28 cellular contexts compared by ENCODE assay signal in genomic region chr18:64851796-64852195, GRCh38.
DNase-seq lines count a peak whose midpoint lies in the region; ATAC-seq and TF ChIP-seq lines count a peak whose summit lies in the region.
"Had no signal": no experiment of that assay in that cellular context is flagged by ENCODE, and none has a peak within 500 bp of the region (broad histone marks: within the 10 kb centered on the region; RNA-seq: fewer than 3 reads in every experiment).

No MANE protein-coding gene starts in this region.

- H3K4me3 Mint-ChIP-seq in MCF 10A (ENCODE audit: unreplicated experiment), result no peak overlapping the region
- H3K4me3 Mint-ChIP-seq: CD4-positive, alpha-beta memory T cell had no signal

- H3K9me3 Mint-ChIP-seq in MCF 10A (ENCODE audit: unreplicated experiment), result no peaks in the 10 kb centered on the region

- peaks cover 24% of the 10 kb centered on the region for H3K27me3 Mint-ChIP-seq in MCF 10A (ENCODE audit: insufficient read depth, unreplicated experiment)
- H3K27me3 Mint-ChIP-seq: CD4-positive, alpha-beta memory T cell had no signal

- peak; percentile 13 to 48 for DNase-seq in NCI-H446 (lab: John Stamatoyannopoulos, UW)
- peak; percentile 86 for DNase-seq in SK-MEL-5 (ENCODE audit: low read depth, low spot score)
- DNase-seq in foreskin keratinocyte, result peak; percentile 28 to 60
- no peak for DNase-seq in NK-92 (lab: John Stamatoyannopoulos, UW; ENCODE audit: unreplicated experiment)
- no peak for DNase-seq in MCF 10A (ENCODE audit: unreplicated experiment)
- DNase-seq in 8988T, result no peak
- DNase-seq: Caco-2; CD4-positive, alpha-beta memory T cell; DMS 273 treated with DMSO at 0.1 percent for 48 hours; DMS79; EL; GDM1; HCEC 1CT; Karpas-422; NCI-H1436; NCI-H187; NCI-H2081 treated with DMSO at 0.1 percent for 48 hours; NCI-H2171; NCI-H226; NCI-H524; NCI-H748 treated with DMSO at 0.1 percent for 48 hours; NK-92 treated with Interleukin-12 subunit alpha and Interleukin-12 subunit beta, amount 100 ng/mL, for 24 hours; SHP77 treated with DMSO at 0.1 percent for 48 hours had no signal

- intact Hi-C loops in MCF 10A (cut with micrococcal nuclease), result no loop called here

- POLR2A ChIA-PET in MCF 10A (lab: Yijun Ruan, JAX), result no interaction called here

- in situ Hi-C loops in SK-MEL-5 (cut with HindIII; ENCODE audit: low pct_unique_long_range_greater_than_20kb, low sequenced_read_pairs), result no loop called here

- no peaks in the 10 kb centered on the region for H3K36me3 Mint-ChIP-seq in MCF 10A (ENCODE audit: insufficient read depth, unreplicated experiment)
- H3K36me3 Mint-ChIP-seq: CD4-positive, alpha-beta memory T cell had no signal

- no peaks in the 10 kb centered on the region for H3K4me1 Mint-ChIP-seq in MCF 10A (ENCODE audit: insufficient read depth, unreplicated experiment)
- H3K4me1 Mint-ChIP-seq: CD4-positive, alpha-beta memory T cell had no signal

- TF ChIP-seq CTCF in foreskin keratinocyte (conservative IDR thresholded peaks at IDR 0.05) (no peak), MCF 10A (IDR thresholded peaks at IDR 0.05; ENCODE audit: unreplicated experiment) (no peak)

- BruUV-seq in MCF 10A (replicated peaks; lab: Mats Ljungman, UMichigan), result no TSS peak

- H3K27ac ChIP-seq in foreskin keratinocyte, result no peak overlapping the region
- H3K27ac ChIP-seq: RWPE1, SK-N-MC had no signal

- CTCF ChIA-PET in MCF 10A (lab: Yijun Ruan, JAX), result interaction anchor here (0.6 kb wide), 2 partner anchors 193 to 897 kb away, joined by 3 to 4 read pairs; no protein-coding TSS in a partner anchor

- H3K27ac Mint-ChIP-seq in MCF 10A (ENCODE audit: low read depth, unreplicated experiment), result no peak overlapping the region
- H3K27ac Mint-ChIP-seq: CD4-positive, alpha-beta memory T cell had no signal

- ATAC-seq in foreskin keratinocyte (peak; percentile 71), HG03520 (IDR thresholded peaks at IDR 0.05; ENCODE audit: unreplicated experiment) (no peak)
- ATAC-seq: GM12878, HepG2 had no signal

- no peaks in the 10 kb centered on the region for H3K4me1 ChIP-seq in foreskin keratinocyte
- H3K4me1 ChIP-seq: Caco-2 had no signal

- H3K27me3 ChIP-seq in foreskin keratinocyte, result no peaks in the 10 kb centered on the region

Comparison
In these comparisons a context has a peak if more than half of its experiments do, and no peak if none do; other contexts are left out.
1. DNase-seq: peak in NCI-H446 (2 of 2), SK-MEL-5 (single experiment) and foreskin keratinocyte (2 of 2); none in NK-92 (single experiment), MCF 10A (single experiment) and 8988T (single experiment).